ENCODE assay signal across 32 cellular contexts in the genomic region with DNA sequence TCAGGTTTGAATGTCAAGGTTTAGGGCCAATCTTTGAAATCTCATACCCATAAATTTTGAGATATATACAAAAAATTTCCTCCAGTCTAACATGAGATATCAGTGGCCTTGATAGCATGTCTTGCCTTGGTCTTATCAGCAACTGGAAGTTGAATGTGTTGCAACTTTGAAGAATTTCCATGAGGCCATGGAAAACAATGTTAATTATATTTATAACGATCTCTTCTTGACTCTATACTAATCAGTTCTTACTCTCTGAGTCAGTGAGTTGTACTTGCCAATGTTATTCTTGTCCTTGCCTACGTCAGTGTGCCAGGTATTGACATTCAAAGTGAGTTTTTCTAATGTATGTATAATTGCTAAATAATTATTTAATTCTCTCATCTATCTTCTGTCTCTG.
"Had no signal": no experiment of that assay in that cellular context is flagged by ENCODE, and none has a peak within 500 bp of the region (broad histone marks: within the 10 kb centered on the region; RNA-seq: fewer than 3 reads in every experiment).

No MANE protein-coding gene starts in this region.

- H3K36me3 Mint-ChIP-seq: activated naive CD8-positive, alpha-beta T cell; brain had no signal

- DNase-seq: activated B cell treated with CpG ODN at 0.5 μM for 24 hours; activated CD4-positive, alpha-beta T cell treated with anti-CD3 and anti-CD28 coated beads for 48 hours; activated CD4-positive, alpha-beta T cell treated with anti-CD3 and anti-CD28 coated beads, Interleukin-2, amount 50 U/mL, for 1 hour; activated CD4-positive, alpha-beta T cell treated with anti-CD3 and anti-CD28 coated beads, Interleukin-2, amount 50 U/mL, for 48 hours; activated CD8-positive, alpha-beta memory T cell treated with anti-CD3 and anti-CD28 coated beads for 24 hours; activated CD8-positive, alpha-beta T cell treated with anti-CD3 and anti-CD28 coated beads for 36 hours; activated effector memory CD4-positive, alpha-beta T cell treated with Interleukin-2 at 50 U/mL for 16 hours; activated gamma-delta T cell treated with Interleukin-2 at 50 U/mL for 16 hours; activated naive CD4-positive, alpha-beta T cell treated with anti-CD3 and anti-CD28 coated beads, Interleukin-2, amount 50 U/mL, for 16 hours; activated naive CD4-positive, alpha-beta T cell treated with Interleukin-2 at 50 U/mL for 16 hours; activated T-cell treated with anti-CD3 and anti-CD28 coated beads, Interleukin-2, amount 50 U/mL, for 48 hours; effector CD4-positive, alpha-beta T cell; effector memory CD8-positive, alpha-beta T cell; esophagus squamous epithelium; foreskin fibroblast; heart left ventricle; T-helper 1 cell; T-helper 17 cell; T1000; WERI-Rb-1 had no signal

- H3K27ac Mint-ChIP-seq: activated B cell treated with CpG ODN at 0.5 μM for 24 hours; activated CD8-positive, alpha-beta T cell treated with anti-CD3 and anti-CD28 coated beads for 36 hours; activated naive CD8-positive, alpha-beta T cell; activated T-helper 17 cell treated with anti-CD3 and anti-CD28 coated beads, Interleukin-2, amount 50 U/mL, for 72 hours; brain; dendritic cell treated with granulocyte-macrophage colony-stimulating factor and Interleukin-4, amounts not matched to agents 40 ng/mL and 50 ng/mL, for 4 days; effector memory CD8-positive, alpha-beta T cell; T-helper 17 cell; T-helper 2 cell treated with Interferon-gamma antibody and Interleukin-4, amounts not matched to agents 5 μg/mL and 100 μg/mL, for 36 hours had no signal

- H3K36me3 ChIP-seq: ascending aorta, breast epithelium, cardiac muscle cell, esophagus squamous epithelium, heart left ventricle, WERI-Rb-1 had no signal

- H3K4me1 Mint-ChIP-seq: activated B cell treated with CpG ODN at 0.5 μM for 24 hours; activated T-helper 17 cell treated with anti-CD3 and anti-CD28 coated beads, Interleukin-2, amount 50 U/mL, for 72 hours; brain; central memory CD8-positive, alpha-beta T cell; T-helper 17 cell had no signal

- H3K4me3 Mint-ChIP-seq: activated B cell treated with CpG ODN at 0.5 μM for 24 hours; activated CD8-positive, alpha-beta T cell treated with anti-CD3 and anti-CD28 coated beads for 36 hours; activated naive CD8-positive, alpha-beta T cell; activated T-helper 17 cell treated with anti-CD3 and anti-CD28 coated beads, Interleukin-2, amount 50 U/mL, for 72 hours; brain; central memory CD8-positive, alpha-beta T cell; dendritic cell treated with granulocyte-macrophage colony-stimulating factor and Interleukin-4, amounts not matched to agents 40 ng/mL and 50 ng/mL, for 4 days; effector memory CD8-positive, alpha-beta T cell; T-helper 17 cell; T-helper 2 cell treated with Interferon-gamma antibody and Interleukin-4, amounts not matched to agents 5 μg/mL and 100 μg/mL, for 36 hours had no signal

- H3K27me3 Mint-ChIP-seq: activated B cell treated with CpG ODN at 0.5 μM for 24 hours; activated CD8-positive, alpha-beta T cell treated with anti-CD3 and anti-CD28 coated beads for 36 hours; activated naive CD8-positive, alpha-beta T cell; activated T-helper 17 cell treated with anti-CD3 and anti-CD28 coated beads, Interleukin-2, amount 50 U/mL, for 72 hours; brain; central memory CD8-positive, alpha-beta T cell; dendritic cell treated with granulocyte-macrophage colony-stimulating factor and Interleukin-4, amounts not matched to agents 40 ng/mL and 50 ng/mL, for 4 days; effector memory CD8-positive, alpha-beta T cell; T-helper 17 cell had no signal

- H3K4me3 ChIP-seq: ascending aorta, breast epithelium, cardiac muscle cell, coronary artery, esophagus squamous epithelium, heart left ventricle had no signal

- H3K4me1 ChIP-seq: ascending aorta, breast epithelium, esophagus squamous epithelium, heart left ventricle had no signal

- H3K9me3 ChIP-seq: ascending aorta, breast epithelium, esophagus squamous epithelium had no signal

- H3K27ac ChIP-seq: ascending aorta, breast epithelium, cardiac muscle cell, coronary artery, epithelial cell of prostate, esophagus squamous epithelium, heart left ventricle, WERI-Rb-1 had no signal

- H3K27me3 ChIP-seq: ascending aorta, breast epithelium, cardiac muscle cell, esophagus squamous epithelium, heart left ventricle had no signal

- H3K9me3 Mint-ChIP-seq: activated CD8-positive, alpha-beta T cell treated with anti-CD3 and anti-CD28 coated beads for 36 hours had no signal

- FAIRE-seq: frontal cortex had no signal
